2 cellular contexts compared by ENCODE assay signal in the genomic region with DNA sequence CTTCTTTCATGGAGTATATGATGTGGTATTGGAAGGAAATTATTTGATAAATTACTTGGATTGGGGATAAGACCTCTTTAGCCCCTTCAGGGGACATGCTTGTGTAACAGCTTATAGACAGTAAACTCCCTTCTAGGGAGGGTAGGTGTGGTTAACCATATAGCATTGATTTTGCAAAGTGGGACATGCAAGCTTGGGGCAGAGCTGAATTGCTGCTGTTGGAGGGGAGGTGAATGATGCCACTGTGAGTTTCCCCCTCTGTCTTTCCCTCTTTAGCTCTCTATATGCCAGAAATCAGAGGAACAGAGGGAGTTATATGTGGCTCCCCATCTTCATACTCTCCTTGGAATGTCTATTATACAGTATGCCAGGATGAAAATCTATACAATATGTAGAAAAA.
TF ChIP-seq lines count a peak whose summit lies in the region.

No MANE protein-coding gene starts in this region.

TF ChIP-seq in HEK293, 187 proteins besides CTCF, POLR2A, EP300 and RAD21:
- TF ChIP-seq ZNF140 (tag by site-specific recombination; IDR thresholded peaks at IDR 0.05) (peak; percentile 96), ZNF2 (tag by site-specific recombination; IDR thresholded peaks at IDR 0.05) (no peak)

TF ChIP-seq in HepG2, 621 proteins besides CTCF, POLR2A, EP300 and RAD21:
- TF ChIP-seq KDM4B (CRISPR knock-in tag; IDR thresholded peaks at IDR 0.05) (no peak), ZNF350 (CRISPR knock-in tag; IDR thresholded peaks at IDR 0.05; ENCODE audit: borderline replicate concordance, low read depth) (no peak), NFRKB (IDR thresholded peaks at IDR 0.05) (no peak), ZNF383 (CRISPR knock-in tag; IDR thresholded peaks at IDR 0.05; ENCODE audit: borderline replicate concordance) (no peak), ATF7-NPFF (CRISPR knock-in tag; IDR thresholded peaks at IDR 0.05; ENCODE audit: low read depth) (no peak)
- TF ChIP-seq, protein P1, sequence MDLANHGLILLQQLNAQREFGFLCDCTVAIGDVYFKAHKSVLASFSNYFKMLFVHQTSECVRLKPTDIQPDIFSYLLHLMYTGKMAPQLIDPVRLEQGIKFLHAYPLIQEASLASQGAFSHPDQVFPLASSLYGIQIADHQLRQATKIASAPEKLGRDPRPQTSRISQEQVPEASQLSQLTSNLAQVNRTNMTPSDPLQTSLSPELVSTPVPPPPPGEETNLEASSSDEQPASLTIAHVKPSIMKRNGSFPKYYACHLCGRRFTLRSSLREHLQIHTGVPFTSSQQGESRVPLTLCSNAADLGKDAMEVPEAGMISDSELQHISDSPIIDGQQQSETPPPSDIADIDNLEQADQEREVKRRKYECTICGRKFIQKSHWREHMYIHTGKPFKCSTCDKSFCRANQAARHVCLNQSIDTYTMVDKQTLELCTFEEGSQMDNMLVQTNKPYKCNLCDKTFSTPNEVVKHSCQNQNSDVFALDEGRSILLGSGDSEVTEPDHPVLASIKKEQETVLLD (CRISPR knock-in tag; IDR thresholded peaks at IDR 0.05; ENCODE audit: low read depth): no peak
- TF ChIP-seq, protein P2, sequence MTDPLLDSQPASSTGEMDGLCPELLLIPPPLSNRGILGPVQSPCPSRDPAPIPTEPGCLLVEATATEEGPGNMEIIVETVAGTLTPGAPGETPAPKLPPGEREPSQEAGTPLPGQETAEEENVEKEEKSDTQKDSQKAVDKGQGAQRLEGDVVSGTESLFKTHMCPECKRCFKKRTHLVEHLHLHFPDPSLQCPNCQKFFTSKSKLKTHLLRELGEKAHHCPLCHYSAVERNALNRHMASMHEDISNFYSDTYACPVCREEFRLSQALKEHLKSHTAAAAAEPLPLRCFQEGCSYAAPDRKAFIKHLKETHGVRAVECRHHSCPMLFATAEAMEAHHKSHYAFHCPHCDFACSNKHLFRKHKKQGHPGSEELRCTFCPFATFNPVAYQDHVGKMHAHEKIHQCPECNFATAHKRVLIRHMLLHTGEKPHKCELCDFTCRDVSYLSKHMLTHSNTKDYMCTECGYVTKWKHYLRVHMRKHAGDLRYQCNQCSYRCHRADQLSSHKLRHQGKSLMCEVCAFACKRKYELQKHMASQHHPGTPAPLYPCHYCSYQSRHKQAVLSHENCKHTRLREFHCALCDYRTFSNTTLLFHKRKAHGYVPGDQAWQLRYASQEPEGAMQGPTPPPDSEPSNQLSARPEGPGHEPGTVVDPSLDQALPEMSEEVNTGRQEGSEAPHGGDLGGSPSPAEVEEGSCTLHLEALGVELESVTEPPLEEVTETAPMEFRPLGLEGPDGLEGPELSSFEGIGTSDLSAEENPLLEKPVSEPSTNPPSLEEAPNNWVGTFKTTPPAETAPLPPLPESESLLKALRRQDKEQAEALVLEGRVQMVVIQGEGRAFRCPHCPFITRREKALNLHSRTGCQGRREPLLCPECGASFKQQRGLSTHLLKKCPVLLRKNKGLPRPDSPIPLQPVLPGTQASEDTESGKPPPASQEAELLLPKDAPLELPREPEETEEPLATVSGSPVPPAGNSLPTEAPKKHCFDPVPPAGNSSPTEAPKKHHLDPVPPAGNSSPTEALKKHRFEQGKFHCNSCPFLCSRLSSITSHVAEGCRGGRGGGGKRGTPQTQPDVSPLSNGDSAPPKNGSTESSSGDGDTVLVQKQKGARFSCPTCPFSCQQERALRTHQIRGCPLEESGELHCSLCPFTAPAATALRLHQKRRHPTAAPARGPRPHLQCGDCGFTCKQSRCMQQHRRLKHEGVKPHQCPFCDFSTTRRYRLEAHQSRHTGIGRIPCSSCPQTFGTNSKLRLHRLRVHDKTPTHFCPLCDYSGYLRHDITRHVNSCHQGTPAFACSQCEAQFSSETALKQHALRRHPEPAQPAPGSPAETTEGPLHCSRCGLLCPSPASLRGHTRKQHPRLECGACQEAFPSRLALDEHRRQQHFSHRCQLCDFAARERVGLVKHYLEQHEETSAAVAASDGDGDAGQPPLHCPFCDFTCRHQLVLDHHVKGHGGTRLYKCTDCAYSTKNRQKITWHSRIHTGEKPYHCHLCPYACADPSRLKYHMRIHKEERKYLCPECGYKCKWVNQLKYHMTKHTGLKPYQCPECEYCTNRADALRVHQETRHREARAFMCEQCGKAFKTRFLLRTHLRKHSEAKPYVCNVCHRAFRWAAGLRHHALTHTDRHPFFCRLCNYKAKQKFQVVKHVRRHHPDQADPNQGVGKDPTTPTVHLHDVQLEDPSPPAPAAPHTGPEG (CRISPR knock-in tag; IDR thresholded peaks at IDR 0.05): no peak
TF ChIP-seq in HepG2: peak in this region for 0.
